In the genomic region with DNA sequence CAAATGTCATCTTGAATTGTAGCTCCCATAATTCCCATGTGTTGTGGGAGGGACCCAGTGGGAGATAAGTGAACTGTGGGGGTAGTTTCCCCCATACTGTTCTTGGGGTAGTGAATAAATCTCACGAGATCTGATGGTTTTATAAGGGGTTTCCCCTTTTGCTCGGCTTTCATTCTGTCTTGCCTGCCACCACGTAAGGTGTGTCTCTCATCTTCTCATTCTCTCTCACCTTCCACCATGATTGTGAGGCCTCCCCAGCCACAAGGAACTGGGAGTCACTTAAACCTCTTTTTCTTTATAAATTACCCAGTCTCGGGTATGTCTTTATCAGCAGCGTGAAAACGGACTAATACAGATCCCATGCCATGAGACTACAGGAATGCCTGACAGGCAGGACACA, we compare ENCODE assay signal across 8 cellular contexts. TPM values are rescaled to one million over a fixed set of nuclear protein-coding genes. Genes with fewer than 3 reads are reported as not detected.
"Had no signal": no experiment of that assay in that cellular context is flagged by ENCODE, and none has a peak within 500 bp of the region (broad histone marks: within the 10 kb centered on the region; RNA-seq: fewer than 3 reads in every experiment).

No MANE protein-coding gene starts in this region.

RNA-seq across cellular contexts. Expression of a gene that starts 52.5 kb away (rescaled TPM):
- total RNA-seq: chondrocyte; endothelial cell of umbilical vein; esophagus muscularis mucosa; left ventricle myocardium superior; mononuclear cell; occipital lobe; SJCRH30; T-helper 2 cell treated with Interferon-gamma antibody and Interleukin-4, amounts not matched to agents 100 ng/mL and 5 ng/mL, for 36 hours had no signal
- polyA plus RNA-seq: endothelial cell of umbilical vein had no signal
